14 cellular contexts compared by ENCODE assay signal in the genomic region with DNA sequence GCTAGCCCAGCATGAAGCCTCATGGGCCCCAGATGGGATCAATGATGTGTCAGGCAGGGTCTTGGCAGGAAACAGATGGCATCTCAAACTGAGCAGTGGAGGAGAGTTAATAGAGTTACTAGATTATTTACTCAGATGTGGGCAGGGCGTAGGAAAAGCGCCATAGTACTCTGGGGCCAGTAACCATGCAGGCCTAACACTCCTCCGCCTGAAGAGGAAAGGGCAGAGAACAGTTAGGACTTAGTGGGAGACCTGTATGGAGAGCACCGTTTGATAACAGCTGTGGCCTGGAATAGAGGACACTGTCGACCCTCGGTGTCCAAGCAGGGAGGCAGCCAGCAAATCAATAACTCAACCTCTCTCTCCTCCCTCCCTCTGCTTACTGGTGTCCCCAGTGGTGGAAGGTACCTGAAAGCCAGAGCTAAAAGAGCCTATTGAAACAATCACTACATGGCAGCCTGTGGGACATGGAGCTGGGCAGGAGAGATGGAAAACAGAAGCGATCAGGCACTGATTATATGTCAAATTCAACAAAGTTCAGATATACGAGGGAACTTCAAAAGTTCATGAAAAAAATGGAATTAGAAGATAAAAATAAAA.
"Had no signal": no experiment of that assay in that cellular context is flagged by ENCODE, and none has a peak within 500 bp of the region (broad histone marks: within the 10 kb centered on the region; RNA-seq: fewer than 3 reads in every experiment).

No MANE protein-coding gene starts in this region.

- ATAC-seq: gastroesophageal sphincter; left colon; lower lobe of right lung; stimulated activated effector memory CD8-positive, alpha-beta T cell treated with anti-CD3 and anti-CD28 coated beads, Interleukin-12 subunit alpha, Interleukin-12 subunit beta, amount 100 ng/mL, for 72 hours had no signal

- H3K27ac Mint-ChIP-seq: activated CD4-positive, alpha-beta memory T cell treated with anti-CD3 and anti-CD28 coated beads, Interleukin-2, amount 10 ng/mL, durations not matched to agents 7 days and 5 days; activated T-cell treated with anti-CD3 and anti-CD28 coated beads, Interleukin-2, amount 50 U/mL, for 24 hours; mesothelial cell of epicardium; stimulated activated effector memory CD8-positive, alpha-beta T cell treated with anti-CD3 and anti-CD28 coated beads, Interleukin-12 subunit alpha, Interleukin-12 subunit beta, amount 100 ng/mL, for 72 hours had no signal

- H3K36me3 Mint-ChIP-seq: mesothelial cell of epicardium; stimulated activated effector memory CD8-positive, alpha-beta T cell treated with anti-CD3 and anti-CD28 coated beads, Interleukin-12 subunit alpha, Interleukin-12 subunit beta, amount 100 ng/mL, for 72 hours had no signal

- H3K4me1 Mint-ChIP-seq: activated CD4-positive, alpha-beta memory T cell treated with anti-CD3 and anti-CD28 coated beads, Interleukin-2, amount 10 ng/mL, durations not matched to agents 7 days and 5 days; stimulated activated effector memory CD8-positive, alpha-beta T cell treated with anti-CD3 and anti-CD28 coated beads, Interleukin-12 subunit alpha, Interleukin-12 subunit beta, amount 100 ng/mL, for 72 hours had no signal

- DNase-seq: activated CD4-positive, alpha-beta memory T cell treated with anti-CD3 and anti-CD28 coated beads, Interleukin-2, amount 10 ng/mL, durations not matched to agents 7 days and 5 days; activated CD4-positive, alpha-beta T cell treated with anti-CD3 and anti-CD28 coated beads for 1 hour; activated effector memory CD4-positive, alpha-beta T cell treated with Interleukin-2 at 50 U/mL for 16 hours; activated naive CD4-positive, alpha-beta T cell treated with anti-CD3 and anti-CD28 coated beads, Interleukin-2, amount 50 U/mL, for 16 hours; activated T-cell treated with anti-CD3 and anti-CD28 coated beads, Interleukin-2, amount 50 U/mL, for 24 hours; dorsolateral prefrontal cortex; left colon; lower lobe of right lung; thyroid gland had no signal

- H3K27ac ChIP-seq: cardiac muscle cell, dorsolateral prefrontal cortex, gastroesophageal sphincter, lower lobe of right lung, thyroid gland had no signal

- H3K9me3 ChIP-seq: gastroesophageal sphincter, lower lobe of right lung, thyroid gland had no signal

- H3K36me3 ChIP-seq: cardiac muscle cell, gastroesophageal sphincter, lower lobe of right lung, thyroid gland had no signal

- H3K27me3 Mint-ChIP-seq: activated T-cell treated with anti-CD3 and anti-CD28 coated beads, Interleukin-2, amount 50 U/mL, for 24 hours had no signal

- H3K4me1 ChIP-seq: gastroesophageal sphincter, lower lobe of right lung, thyroid gland had no signal

- H3K4me3 ChIP-seq: cardiac muscle cell, dorsolateral prefrontal cortex, gastroesophageal sphincter, lower lobe of right lung, thyroid gland had no signal

- H3K9me3 Mint-ChIP-seq: activated CD4-positive, alpha-beta memory T cell treated with anti-CD3 and anti-CD28 coated beads, Interleukin-2, amount 10 ng/mL, durations not matched to agents 7 days and 5 days; activated T-cell treated with anti-CD3 and anti-CD28 coated beads, Interleukin-2, amount 50 U/mL, for 24 hours; mesothelial cell of epicardium; neural crest cell; stimulated activated effector memory CD8-positive, alpha-beta T cell treated with anti-CD3 and anti-CD28 coated beads, Interleukin-12 subunit alpha, Interleukin-12 subunit beta, amount 100 ng/mL, for 72 hours had no signal

- H3K4me3 Mint-ChIP-seq: activated CD4-positive, alpha-beta memory T cell treated with anti-CD3 and anti-CD28 coated beads, Interleukin-2, amount 10 ng/mL, durations not matched to agents 7 days and 5 days; activated T-cell treated with anti-CD3 and anti-CD28 coated beads, Interleukin-2, amount 50 U/mL, for 24 hours; mesothelial cell of epicardium; neural crest cell; stimulated activated effector memory CD8-positive, alpha-beta T cell treated with anti-CD3 and anti-CD28 coated beads, Interleukin-12 subunit alpha, Interleukin-12 subunit beta, amount 100 ng/mL, for 72 hours had no signal

- H3K27me3 ChIP-seq: cardiac muscle cell, dorsolateral prefrontal cortex, gastroesophageal sphincter, thyroid gland had no signal
